Comparison of ENCODE assay signal across 19 cellular contexts in the genomic region with DNA sequence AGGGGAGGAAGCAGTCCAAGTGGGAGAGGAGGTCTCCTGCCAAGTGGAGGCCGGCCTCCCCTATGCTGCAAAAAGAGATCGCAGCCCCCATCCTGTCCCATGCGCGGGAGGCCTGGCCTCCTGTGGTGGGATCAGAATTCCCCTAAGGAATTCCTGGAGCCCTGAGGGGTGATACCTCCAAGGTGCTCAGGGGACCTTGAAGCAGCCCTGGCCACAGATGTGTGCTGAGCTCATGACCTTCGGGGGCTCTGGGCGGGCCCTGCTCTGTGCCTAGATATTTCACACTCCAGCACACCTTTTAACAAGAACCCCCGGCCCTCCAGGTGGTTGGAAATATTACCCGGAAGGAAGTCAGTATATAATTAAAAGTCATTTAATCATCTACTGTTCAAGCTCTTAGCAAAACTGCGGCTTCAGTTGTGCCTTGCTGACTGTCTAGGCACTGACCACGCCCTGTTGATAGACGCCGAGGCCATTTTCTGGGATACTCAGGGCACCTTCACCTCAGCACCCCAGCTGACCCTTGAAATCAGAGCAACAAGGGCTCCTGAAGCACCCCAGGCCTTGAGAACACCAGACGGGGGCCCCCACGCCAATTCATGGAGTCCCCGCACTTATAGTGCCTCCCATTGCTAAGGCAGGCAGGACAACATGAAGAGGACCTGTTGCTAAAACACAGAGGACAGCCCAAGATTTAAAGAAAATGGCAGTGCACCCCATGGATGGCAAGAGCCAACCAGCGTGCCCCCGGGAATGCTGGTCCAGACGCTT.
DNase-seq lines count a peak whose midpoint lies in the region; ATAC-seq, FAIRE-seq and TF ChIP-seq lines count a peak whose summit lies in the region.
"Had no signal": no experiment of that assay in that cellular context is flagged by ENCODE, and none has a peak within 500 bp of the region (broad histone marks: within the 10 kb centered on the region; RNA-seq: fewer than 3 reads in every experiment).

No MANE protein-coding gene starts in this region.

- H3K79me2 ChIP-seq in HepG2 (ENCODE audit: insufficient read depth, low read length): no peaks in the 10 kb centered on the region

- POLR2A ChIA-PET in HepG2 (lab: Yijun Ruan, JAX): no interaction called here

- no TSS peak for BruUV-seq in HepG2 (replicated peaks; lab: Mats Ljungman, UMichigan)

- H3K27me3 ChIP-seq in heart right ventricle (peaks cover 0 to 4% (median 0%) of the 10 kb centered on the region in 7 donors), WERI-Rb-1 (ENCODE audit: insufficient read depth, low read depth, severe bottlenecking) (no peaks in the 10 kb centered on the region), HepG2 (ENCODE audit: control insufficient read depth in 1 of 2, insufficient read depth in 2 of 2, low read length in 2 of 2) (peaks cover 2 to 14% of the 10 kb centered on the region in 2 experiments; a peak in 4 of 5 replicates)

- peak; percentile 20 for DNase-seq in Right ventricle myocardium inferior (ENCODE audit: missing footprints)
- no peak for DNase-seq in heart right ventricle
- DNase-seq in WERI-Rb-1: no peak
- DNase-seq in islet precursor cell: peak; percentile 19
- DNase-seq in ureter (ENCODE audit: low spot score): peak; percentile 28
- no peak for DNase-seq in HepG2 (ENCODE audit: low spot score)
- no peak for DNase-seq in effector CD4-positive, alpha-beta T cell
- DNase-seq: DMS53, Kasumi-1, NCI-H1694, NCI-H2081 treated with DMSO at 0.1 percent for 48 hours, NCI-H2171 treated with DMSO at 0.1 percent for 48 hours, NCI-H524 treated with DMSO at 0.1 percent for 48 hours, NCI-H82 had no signal

- H3K9me3 ChIP-seq in heart right ventricle (peaks cover 0 to 10% (median 0%) of the 10 kb centered on the region in 11 donors), WERI-Rb-1 (ENCODE audit: severe bottlenecking) (no peaks in the 10 kb centered on the region), HepG2 (ENCODE audit: low read length) (no peaks in the 10 kb centered on the region)

- H3K9ac ChIP-seq in HepG2 (ENCODE audit: insufficient read depth, low read depth, low read length): no peak overlapping the region

- FAIRE-seq in HepG2 (lab: Jason Lieb, UNC): no peak
- FAIRE-seq: A204.1, D721Med, GM19239 had no signal

- H4K20me1 ChIP-seq in HepG2 (ENCODE audit: insufficient read depth, low read length): no peaks in the 10 kb centered on the region

- H3K4me1 ChIP-seq in heart right ventricle (peaks cover 0 to 6% (median 0%) of the 10 kb centered on the region in 9 donors), HepG2 (ENCODE audit: insufficient read depth, low read length) (no peaks in the 10 kb centered on the region)

- H3K27ac ChIP-seq in heart right ventricle (no peak overlapping the region), WERI-Rb-1 (peak overlapping the region; percentile 57), HepG2 (ENCODE audit: extremely low read length, insufficient read depth, low read length) (no peak overlapping the region)

- TF ChIP-seq RAD21 in HepG2 (CRISPR knock-in tag; IDR thresholded peaks at IDR 0.05): no peak

- ATAC-seq in Right ventricle myocardium inferior: no peak
- ATAC-seq in heart right ventricle: no peak
- ATAC-seq in HepG2: no peak
- ATAC-seq in GM21423 (IDR thresholded peaks at IDR 0.05; ENCODE audit: unreplicated experiment): no peak
- ATAC-seq: Panc1 had no signal

- intact Hi-C loops in Right ventricle myocardium inferior (cut with DNase I) (no loop called here), heart right ventricle (cut with DNase I) (no loop called here), HepG2 (cut with micrococcal nuclease; ENCODE audit: unreplicated experiment) (no loop called here)

- no peak for TF ChIP-seq POLR2A in HepG2 (IDR thresholded peaks at IDR 0.05; ENCODE audit: insufficient read depth in 1 of 2, low read depth in 2 of 2, low read length in 2 of 2)

- TF ChIP-seq EP300 in HepG2 (IDR thresholded peaks at IDR 0.05; ENCODE audit: low read depth in 2 of 2, low read length in 2 of 2) (no peak), HepG2 (CRISPR knock-in tag; IDR thresholded peaks at IDR 0.05; ENCODE audit: borderline replicate concordance) (no peak)

- H3K4me3 ChIP-seq in heart right ventricle (no peak overlapping the region), WERI-Rb-1 (ENCODE audit: low read depth, low read length) (no peak overlapping the region), HepG2 (replicated peaks in 1 of 3; ENCODE audit: insufficient read depth in 1 of 3, low read depth in 2 of 3, low read length in 3 of 3) (no peak overlapping the region)

- H2AFZ ChIP-seq in HepG2 (ENCODE audit: low read length): no peak overlapping the region

- WGBS in heart right ventricle, 2 donors: 91 to 96% methylated on average over 18 of the region's 18 CpGs
- WGBS in HepG2 (ENCODE audit: low lambda C conversion rate): 52% methylated on average over 14 of the region's 18 CpGs

- CTCF ChIA-PET in HepG2 (lab: Yijun Ruan, JAX; ENCODE audit: low intra/inter-chr PET ratio, low total read pairs): no interaction called here

- H3K36me3 ChIP-seq in heart right ventricle (no peaks in the 10 kb centered on the region), WERI-Rb-1 (no peaks in the 10 kb centered on the region), HepG2 (replicated peaks in 1 of 2; ENCODE audit: control insufficient read depth in 1 of 2, insufficient read depth in 2 of 2, low read length in 2 of 2) (no peaks in the 10 kb centered on the region)

- TF ChIP-seq CTCF in heart right ventricle (IDR thresholded peaks at IDR 0.05) (no peak), WERI-Rb-1 (IDR thresholded peaks at IDR 0.05; ENCODE audit: low read depth, low read length) (no peak), HepG2 (CRISPR knock-in tag; IDR thresholded peaks at IDR 0.05) (no peak)

- H3K4me2 ChIP-seq in HepG2 (ENCODE audit: low read depth, low read length): no peak overlapping the region

- in situ Hi-C loops in HepG2 (cut with HindIII; ENCODE audit: extremely low pct_ligation_motif_present, low pct_unique_long_range_greater_than_20kb): no loop called here

TF ChIP-seq in HepG2, 621 proteins besides CTCF, POLR2A, EP300 and RAD21 (continues in another document):
- no peak for TF ChIP-seq ZFYVE20 (CRISPR knock-in tag; IDR thresholded peaks at IDR 0.05; ENCODE audit: borderline replicate concordance, low read depth)
- TF ChIP-seq, protein P1, sequence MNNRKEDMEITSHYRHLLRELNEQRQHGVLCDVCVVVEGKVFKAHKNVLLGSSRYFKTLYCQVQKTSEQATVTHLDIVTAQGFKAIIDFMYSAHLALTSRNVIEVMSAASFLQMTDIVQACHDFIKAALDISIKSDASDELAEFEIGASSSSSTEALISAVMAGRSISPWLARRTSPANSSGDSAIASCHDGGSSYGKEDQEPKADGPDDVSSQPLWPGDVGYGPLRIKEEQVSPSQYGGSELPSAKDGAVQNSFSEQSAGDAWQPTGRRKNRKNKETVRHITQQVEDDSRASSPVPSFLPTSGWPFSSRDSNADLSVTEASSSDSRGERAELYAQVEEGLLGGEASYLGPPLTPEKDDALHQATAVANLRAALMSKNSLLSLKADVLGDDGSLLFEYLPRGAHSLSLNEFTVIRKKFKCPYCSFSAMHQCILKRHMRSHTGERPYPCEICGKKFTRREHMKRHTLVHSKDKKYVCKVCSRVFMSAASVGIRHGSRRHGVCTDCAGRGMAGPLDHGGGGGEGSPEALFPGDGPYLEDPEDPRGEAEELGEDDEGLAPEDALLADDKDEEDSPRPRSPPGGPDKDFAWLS (CRISPR knock-in tag; IDR thresholded peaks at IDR 0.05; ENCODE audit: borderline replicate concordance): no peak
- TF ChIP-seq ZNF121 (CRISPR knock-in tag; IDR thresholded peaks at IDR 0.05): no peak
- no peak for TF ChIP-seq FOXA1 (IDR thresholded peaks at IDR 0.05)
- no peak for TF ChIP-seq FOXA1 (CRISPR knock-in tag; IDR thresholded peaks at IDR 0.05)
- TF ChIP-seq IRX3 (CRISPR knock-in tag; IDR thresholded peaks at IDR 0.05; ENCODE audit: borderline replicate concordance, low read depth): no peak
- TF ChIP-seq RCOR2 (CRISPR knock-in tag; IDR thresholded peaks at IDR 0.05): no peak
- no peak for TF ChIP-seq MAFK (conservative IDR thresholded peaks at IDR 0.05 in 1 of 2, IDR thresholded peaks at IDR 0.05 in 1 of 2; ENCODE audit: low read length in 2 of 2)
- no peak for TF ChIP-seq PPARG (CRISPR knock-in tag; conservative IDR thresholded peaks at IDR 0.05)
- TF ChIP-seq, protein P2, sequence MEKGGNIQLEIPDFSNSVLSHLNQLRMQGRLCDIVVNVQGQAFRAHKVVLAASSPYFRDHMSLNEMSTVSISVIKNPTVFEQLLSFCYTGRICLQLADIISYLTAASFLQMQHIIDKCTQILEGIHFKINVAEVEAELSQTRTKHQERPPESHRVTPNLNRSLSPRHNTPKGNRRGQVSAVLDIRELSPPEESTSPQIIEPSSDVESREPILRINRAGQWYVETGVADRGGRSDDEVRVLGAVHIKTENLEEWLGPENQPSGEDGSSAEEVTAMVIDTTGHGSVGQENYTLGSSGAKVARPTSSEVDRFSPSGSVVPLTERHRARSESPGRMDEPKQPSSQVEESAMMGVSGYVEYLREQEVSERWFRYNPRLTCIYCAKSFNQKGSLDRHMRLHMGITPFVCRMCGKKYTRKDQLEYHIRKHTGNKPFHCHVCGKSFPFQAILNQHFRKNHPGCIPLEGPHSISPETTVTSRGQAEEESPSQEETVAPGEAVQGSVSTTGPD (CRISPR knock-in tag; IDR thresholded peaks at IDR 0.05): no peak
- no peak for TF ChIP-seq ZFP62 (CRISPR knock-in tag; IDR thresholded peaks at IDR 0.05)
- no peak for TF ChIP-seq MAF1 (CRISPR knock-in tag; IDR thresholded peaks at IDR 0.05; ENCODE audit: borderline replicate concordance)
- no peak for TF ChIP-seq TCF12 (IDR thresholded peaks at IDR 0.05)
- TF ChIP-seq TCF12 (CRISPR knock-in tag; IDR thresholded peaks at IDR 0.05): no peak
- TF ChIP-seq, protein P3, sequence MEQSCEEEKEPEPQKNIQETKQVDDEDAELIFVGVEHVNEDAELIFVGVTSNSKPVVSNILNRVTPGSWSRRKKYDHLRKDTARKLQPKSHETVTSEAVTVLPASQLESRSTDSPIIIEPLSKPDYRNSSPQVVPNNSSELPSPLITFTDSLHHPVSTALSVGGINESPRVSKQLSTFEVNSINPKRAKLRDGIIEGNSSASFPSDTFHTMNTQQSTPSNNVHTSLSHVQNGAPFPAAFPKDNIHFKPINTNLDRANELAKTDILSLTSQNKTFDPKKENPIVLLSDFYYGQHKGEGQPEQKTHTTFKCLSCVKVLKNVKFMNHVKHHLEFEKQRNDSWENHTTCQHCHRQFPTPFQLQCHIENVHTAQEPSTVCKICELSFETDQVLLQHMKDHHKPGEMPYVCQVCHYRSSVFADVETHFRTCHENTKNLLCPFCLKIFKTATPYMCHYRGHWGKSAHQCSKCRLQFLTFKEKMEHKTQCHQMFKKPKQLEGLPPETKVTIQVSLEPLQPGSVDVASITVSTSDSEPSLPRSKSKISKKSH (CRISPR knock-in tag; IDR thresholded peaks at IDR 0.05; ENCODE audit: borderline replicate concordance): no peak

Comparison
In these comparisons a context has a peak if more than half of its experiments do, and no peak if none do; other contexts are left out.
1. DNase-seq: peak in Right ventricle myocardium inferior (single experiment), islet precursor cell (single experiment) and ureter (single experiment); none in heart right ventricle (0 of 2), WERI-Rb-1 (single experiment), HepG2 (single experiment) and effector CD4-positive, alpha-beta T cell (single experiment).